In the genomic region with DNA sequence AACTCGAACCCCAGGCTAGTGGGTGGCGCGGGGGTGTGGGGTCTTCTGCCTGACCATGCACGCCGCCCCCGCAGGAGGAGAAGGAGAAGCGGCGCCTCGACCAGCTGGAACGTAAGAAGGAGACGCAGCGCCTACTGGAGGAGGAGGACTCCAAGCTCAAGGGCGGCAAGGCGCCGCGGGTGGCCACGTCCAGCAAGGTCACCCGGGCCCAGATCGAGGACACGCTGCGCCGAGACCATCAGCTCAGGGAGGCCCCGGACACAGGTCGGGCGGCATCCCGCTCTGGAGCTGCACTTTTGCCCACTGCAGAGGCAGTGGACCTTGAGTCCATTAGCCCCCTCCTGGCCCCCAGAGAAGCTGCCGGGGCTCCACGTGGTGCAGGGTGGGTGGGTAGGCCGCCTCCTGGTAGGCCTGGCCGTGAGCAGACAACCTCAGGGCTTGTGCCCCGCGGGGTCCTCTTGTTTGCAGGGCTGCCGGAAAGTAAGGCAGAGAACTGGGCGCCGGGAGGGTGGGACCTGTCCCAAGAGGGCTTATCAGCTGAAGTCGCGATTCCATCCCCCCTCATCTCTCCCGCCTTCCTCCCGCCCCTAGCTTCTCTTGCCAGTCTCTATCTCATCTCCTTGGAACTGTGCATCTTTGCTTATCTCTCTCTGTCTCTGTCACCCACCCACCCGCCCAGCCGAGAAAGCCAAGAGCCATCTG, we compare ENCODE assay signal across 1 cellular context.
A peak's percentile ranks its signal among the peaks of the same experiment; 100 is the strongest.
TF ChIP-seq lines count a peak whose summit lies in the region.

No MANE protein-coding gene starts in this region.

TF ChIP-seq in K562, 482 proteins besides CTCF, POLR2A, EP300 and RAD21 (continues in another document):
- TF ChIP-seq XRCC5 (IDR thresholded peaks at IDR 0.05; ENCODE audit: low read depth, low read length) (peak; percentile 85; the same call in 1 of the 2 replicates), SMARCE1 (IDR thresholded peaks at IDR 0.05) (peak; percentile 52; the same call in 1 of the 2 replicates), PHF8 (IDR thresholded peaks at IDR 0.05; ENCODE audit: borderline replicate concordance, low read length) (peak; percentile 50; the same call in 1 of the 2 replicates), ZNF184 (CRISPR knock-in tag; IDR thresholded peaks at IDR 0.05) (no peak), FOXK1 (CRISPR knock-in tag; IDR thresholded peaks at IDR 0.05; ENCODE audit: borderline replicate concordance) (no peak), SMAD2 (IDR thresholded peaks at IDR 0.05; ENCODE audit: low read depth, low read length) (no peak), CBFA2T3 (IDR thresholded peaks at IDR 0.05) (0 out of 2 replicates have a peak, but pooled peaks have one; percentile 6), L3MBTL2 (IDR thresholded peaks at IDR 0.05) (peak; percentile 92), SUPT5H (IDR thresholded peaks at IDR 0.05) (peak; percentile 40; the same call in 1 of the 2 replicates), KAT7 (CRISPR knock-in tag; IDR thresholded peaks at IDR 0.05; ENCODE audit: borderline replicate concordance) (peak; percentile 57; the same call in 1 of the 2 replicates), ZNF778 (CRISPR knock-in tag; IDR thresholded peaks at IDR 0.05) (no peak), ASH1L (IDR thresholded peaks at IDR 0.05; ENCODE audit: borderline replicate concordance, low read depth, partially characterized antibody) (no peak), FOXP1 (CRISPR knock-in tag; IDR thresholded peaks at IDR 0.05) (peak; percentile 57), MTA3 (IDR thresholded peaks at IDR 0.05; ENCODE audit: borderline replicate concordance) (peak; percentile 81), POLR2B (IDR thresholded peaks at IDR 0.05; ENCODE audit: low read depth, partially characterized antibody) (no peak), NR2C1 (IDR thresholded peaks at IDR 0.05) (0 out of 2 replicates have a peak, but pooled peaks have one; percentile 14), NR2C1 (tag; IDR thresholded peaks at IDR 0.05) (no peak), E2F3 (CRISPR knock-in tag; IDR thresholded peaks at IDR 0.05) (0 out of 2 replicates have a peak, but pooled peaks have one; percentile 34), HDAC8 (tag; IDR thresholded peaks at IDR 0.05) (0 out of 2 replicates have a peak, but pooled peaks have one; percentile 20), POLR2H (tag; IDR thresholded peaks at IDR 0.05; ENCODE audit: low read depth) (no peak), POLR2G (IDR thresholded peaks at IDR 0.05; ENCODE audit: low read depth, low read length) (peak; percentile 81), GABPB1 (CRISPR knock-in tag; IDR thresholded peaks at IDR 0.05) (peak; percentile 70; the same call in 1 of the 2 replicates), TEAD4 (IDR thresholded peaks at IDR 0.05; ENCODE audit: low read length) (0 out of 2 replicates have a peak, but pooled peaks have one; percentile 29), TEAD4 (CRISPR knock-in tag; IDR thresholded peaks at IDR 0.05; ENCODE audit: borderline replicate concordance) (no peak), NRF1 (conservative IDR thresholded peaks at IDR 0.05 in 1 of 2, IDR thresholded peaks at IDR 0.05 in 1 of 2) (peak; percentile 54 to 68), HDAC1 (IDR thresholded peaks at IDR 0.05) (peak in 1 of 2 experiments; percentile 51; a peak in 1 of 4 replicates), HNRNPLL (IDR thresholded peaks at IDR 0.05; ENCODE audit: low read depth, low read length, poor library complexity, severe bottlenecking) (peak; percentile 45), CREB1 (IDR thresholded peaks at IDR 0.05) (peak; percentile 32), CREB1 (CRISPR knock-in tag; IDR thresholded peaks at IDR 0.05) (peak; percentile 42; the same call in 1 of the 2 replicates), ZBTB17 (CRISPR knock-in tag; IDR thresholded peaks at IDR 0.05) (peak; percentile 59; the same call in 1 of the 2 replicates), GATAD2A (IDR thresholded peaks at IDR 0.05) (peak; percentile 13; the same call in 1 of the 2 replicates), TGIF2 (CRISPR knock-in tag; IDR thresholded peaks at IDR 0.05) (no peak), CCNT2 (IDR thresholded peaks at IDR 0.05; ENCODE audit: borderline replicate concordance, extremely low read depth, insufficient read length, low read depth, low read length) (peak; percentile 30), CBFB (CRISPR knock-in tag; IDR thresholded peaks at IDR 0.05) (no peak), PTTG1 (tag; IDR thresholded peaks at IDR 0.05; ENCODE audit: low read depth) (no peak), RHOXF2B (CRISPR knock-in tag; conservative IDR thresholded peaks at IDR 0.05) (no peak), DACH1 (IDR thresholded peaks at IDR 0.05; ENCODE audit: partially characterized antibody) (peak; percentile 56), NBN (IDR thresholded peaks at IDR 0.05; ENCODE audit: low read depth) (no peak), ZNF695 (CRISPR knock-in tag; IDR thresholded peaks at IDR 0.05) (0 out of 2 replicates have a peak, but pooled peaks have one; percentile 47), ZFX (CRISPR knock-in tag; IDR thresholded peaks at IDR 0.05) (peak; percentile 63; the same call in 1 of the 2 replicates), DNMT1 (IDR thresholded peaks at IDR 0.05) (no peak), JUND (IDR thresholded peaks at IDR 0.05; ENCODE audit: borderline replicate concordance, low read depth, low read length) (no peak), JUND (tag; IDR thresholded peaks at IDR 0.05; ENCODE audit: borderline replicate concordance, low read depth, low read length) (no peak; the same call in 2 of the 3 replicates), ZNF445 (CRISPR knock-in tag; IDR thresholded peaks at IDR 0.05; ENCODE audit: low read depth) (no peak), TRIM24 (IDR thresholded peaks at IDR 0.05) (no peak), LCOR (CRISPR knock-in tag; IDR thresholded peaks at IDR 0.05) (0 out of 2 replicates have a peak, but pooled peaks have one; percentile 26), RAD51 (IDR thresholded peaks at IDR 0.05; ENCODE audit: borderline replicate concordance, low read depth) (0 out of 2 replicates have a peak, but pooled peaks have one; percentile 15), EP400 (IDR thresholded peaks at IDR 0.05) (peak; percentile 89), KLF16 (IDR thresholded peaks at IDR 0.05) (peak; percentile 44; the same call in 1 of the 2 replicates), RBFOX2 (IDR thresholded peaks at IDR 0.05; ENCODE audit: low read depth, low read length) (peak; percentile 76)
- TF ChIP-seq, protein P1, sequence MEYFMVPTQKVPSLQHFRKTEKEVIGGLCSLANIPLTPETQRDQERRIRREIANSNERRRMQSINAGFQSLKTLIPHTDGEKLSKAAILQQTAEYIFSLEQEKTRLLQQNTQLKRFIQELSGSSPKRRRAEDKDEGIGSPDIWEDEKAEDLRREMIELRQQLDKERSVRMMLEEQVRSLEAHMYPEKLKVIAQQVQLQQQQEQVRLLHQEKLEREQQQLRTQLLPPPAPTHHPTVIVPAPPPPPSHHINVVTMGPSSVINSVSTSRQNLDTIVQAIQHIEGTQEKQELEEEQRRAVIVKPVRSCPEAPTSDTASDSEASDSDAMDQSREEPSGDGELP (CRISPR knock-in tag; IDR thresholded peaks at IDR 0.05; ENCODE audit: borderline replicate concordance), result peak; percentile 97
- TF ChIP-seq, protein P2, sequence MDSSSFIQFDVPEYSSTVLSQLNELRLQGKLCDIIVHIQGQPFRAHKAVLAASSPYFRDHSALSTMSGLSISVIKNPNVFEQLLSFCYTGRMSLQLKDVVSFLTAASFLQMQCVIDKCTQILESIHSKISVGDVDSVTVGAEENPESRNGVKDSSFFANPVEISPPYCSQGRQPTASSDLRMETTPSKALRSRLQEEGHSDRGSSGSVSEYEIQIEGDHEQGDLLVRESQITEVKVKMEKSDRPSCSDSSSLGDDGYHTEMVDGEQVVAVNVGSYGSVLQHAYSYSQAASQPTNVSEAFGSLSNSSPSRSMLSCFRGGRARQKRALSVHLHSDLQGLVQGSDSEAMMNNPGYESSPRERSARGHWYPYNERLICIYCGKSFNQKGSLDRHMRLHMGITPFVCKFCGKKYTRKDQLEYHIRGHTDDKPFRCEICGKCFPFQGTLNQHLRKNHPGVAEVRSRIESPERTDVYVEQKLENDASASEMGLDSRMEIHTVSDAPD (CRISPR knock-in tag; IDR thresholded peaks at IDR 0.05), result no peak
- TF ChIP-seq, protein P3, sequence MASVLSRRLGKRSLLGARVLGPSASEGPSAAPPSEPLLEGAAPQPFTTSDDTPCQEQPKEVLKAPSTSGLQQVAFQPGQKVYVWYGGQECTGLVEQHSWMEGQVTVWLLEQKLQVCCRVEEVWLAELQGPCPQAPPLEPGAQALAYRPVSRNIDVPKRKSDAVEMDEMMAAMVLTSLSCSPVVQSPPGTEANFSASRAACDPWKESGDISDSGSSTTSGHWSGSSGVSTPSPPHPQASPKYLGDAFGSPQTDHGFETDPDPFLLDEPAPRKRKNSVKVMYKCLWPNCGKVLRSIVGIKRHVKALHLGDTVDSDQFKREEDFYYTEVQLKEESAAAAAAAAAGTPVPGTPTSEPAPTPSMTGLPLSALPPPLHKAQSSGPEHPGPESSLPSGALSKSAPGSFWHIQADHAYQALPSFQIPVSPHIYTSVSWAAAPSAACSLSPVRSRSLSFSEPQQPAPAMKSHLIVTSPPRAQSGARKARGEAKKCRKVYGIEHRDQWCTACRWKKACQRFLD (CRISPR knock-in tag; IDR thresholded peaks at IDR 0.05), result peak; percentile 70
- TF ChIP-seq, protein P4, sequence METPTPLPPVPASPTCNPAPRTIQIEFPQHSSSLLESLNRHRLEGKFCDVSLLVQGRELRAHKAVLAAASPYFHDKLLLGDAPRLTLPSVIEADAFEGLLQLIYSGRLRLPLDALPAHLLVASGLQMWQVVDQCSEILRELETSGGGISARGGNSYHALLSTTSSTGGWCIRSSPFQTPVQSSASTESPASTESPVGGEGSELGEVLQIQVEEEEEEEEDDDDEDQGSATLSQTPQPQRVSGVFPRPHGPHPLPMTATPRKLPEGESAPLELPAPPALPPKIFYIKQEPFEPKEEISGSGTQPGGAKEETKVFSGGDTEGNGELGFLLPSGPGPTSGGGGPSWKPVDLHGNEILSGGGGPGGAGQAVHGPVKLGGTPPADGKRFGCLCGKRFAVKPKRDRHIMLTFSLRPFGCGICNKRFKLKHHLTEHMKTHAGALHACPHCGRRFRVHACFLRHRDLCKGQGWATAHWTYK (CRISPR knock-in tag; IDR thresholded peaks at IDR 0.05), result peak; percentile 55; the same call in 1 of the 2 replicates
- TF ChIP-seq, protein P5, sequence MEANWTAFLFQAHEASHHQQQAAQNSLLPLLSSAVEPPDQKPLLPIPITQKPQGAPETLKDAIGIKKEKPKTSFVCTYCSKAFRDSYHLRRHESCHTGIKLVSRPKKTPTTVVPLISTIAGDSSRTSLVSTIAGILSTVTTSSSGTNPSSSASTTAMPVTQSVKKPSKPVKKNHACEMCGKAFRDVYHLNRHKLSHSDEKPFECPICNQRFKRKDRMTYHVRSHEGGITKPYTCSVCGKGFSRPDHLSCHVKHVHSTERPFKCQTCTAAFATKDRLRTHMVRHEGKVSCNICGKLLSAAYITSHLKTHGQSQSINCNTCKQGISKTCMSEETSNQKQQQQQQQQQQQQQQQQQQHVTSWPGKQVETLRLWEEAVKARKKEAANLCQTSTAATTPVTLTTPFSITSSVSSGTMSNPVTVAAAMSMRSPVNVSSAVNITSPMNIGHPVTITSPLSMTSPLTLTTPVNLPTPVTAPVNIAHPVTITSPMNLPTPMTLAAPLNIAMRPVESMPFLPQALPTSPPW (CRISPR knock-in tag; IDR thresholded peaks at IDR 0.05), result peak; percentile 77
- TF ChIP-seq, protein P6, sequence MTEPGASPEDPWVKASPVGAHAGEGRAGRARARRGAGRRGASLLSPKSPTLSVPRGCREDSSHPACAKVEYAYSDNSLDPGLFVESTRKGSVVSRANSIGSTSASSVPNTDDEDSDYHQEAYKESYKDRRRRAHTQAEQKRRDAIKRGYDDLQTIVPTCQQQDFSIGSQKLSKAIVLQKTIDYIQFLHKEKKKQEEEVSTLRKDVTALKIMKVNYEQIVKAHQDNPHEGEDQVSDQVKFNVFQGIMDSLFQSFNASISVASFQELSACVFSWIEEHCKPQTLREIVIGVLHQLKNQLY (CRISPR knock-in tag; conservative IDR thresholded peaks at IDR 0.05), result 0 out of 4 replicates have a peak, but pooled peaks of 1 of the 2 experiments have one; percentile 43
- TF ChIP-seq, protein P7, sequence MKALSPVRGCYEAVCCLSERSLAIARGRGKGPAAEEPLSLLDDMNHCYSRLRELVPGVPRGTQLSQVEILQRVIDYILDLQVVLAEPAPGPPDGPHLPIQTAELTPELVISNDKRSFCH (CRISPR knock-in tag; IDR thresholded peaks at IDR 0.05), result no peak
- TF ChIP-seq, protein P7 (tag; IDR thresholded peaks at IDR 0.05), result 0 out of 2 replicates have a peak, but pooled peaks have one; percentile 32
- TF ChIP-seq, protein P8, sequence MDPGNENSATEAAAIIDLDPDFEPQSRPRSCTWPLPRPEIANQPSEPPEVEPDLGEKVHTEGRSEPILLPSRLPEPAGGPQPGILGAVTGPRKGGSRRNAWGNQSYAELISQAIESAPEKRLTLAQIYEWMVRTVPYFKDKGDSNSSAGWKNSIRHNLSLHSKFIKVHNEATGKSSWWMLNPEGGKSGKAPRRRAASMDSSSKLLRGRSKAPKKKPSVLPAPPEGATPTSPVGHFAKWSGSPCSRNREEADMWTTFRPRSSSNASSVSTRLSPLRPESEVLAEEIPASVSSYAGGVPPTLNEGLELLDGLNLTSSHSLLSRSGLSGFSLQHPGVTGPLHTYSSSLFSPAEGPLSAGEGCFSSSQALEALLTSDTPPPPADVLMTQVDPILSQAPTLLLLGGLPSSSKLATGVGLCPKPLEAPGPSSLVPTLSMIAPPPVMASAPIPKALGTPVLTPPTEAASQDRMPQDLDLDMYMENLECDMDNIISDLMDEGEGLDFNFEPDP (CRISPR knock-in tag; IDR thresholded peaks at IDR 0.05), result peak; percentile 57; the same call in 1 of the 2 replicates
- TF ChIP-seq, protein P9, sequence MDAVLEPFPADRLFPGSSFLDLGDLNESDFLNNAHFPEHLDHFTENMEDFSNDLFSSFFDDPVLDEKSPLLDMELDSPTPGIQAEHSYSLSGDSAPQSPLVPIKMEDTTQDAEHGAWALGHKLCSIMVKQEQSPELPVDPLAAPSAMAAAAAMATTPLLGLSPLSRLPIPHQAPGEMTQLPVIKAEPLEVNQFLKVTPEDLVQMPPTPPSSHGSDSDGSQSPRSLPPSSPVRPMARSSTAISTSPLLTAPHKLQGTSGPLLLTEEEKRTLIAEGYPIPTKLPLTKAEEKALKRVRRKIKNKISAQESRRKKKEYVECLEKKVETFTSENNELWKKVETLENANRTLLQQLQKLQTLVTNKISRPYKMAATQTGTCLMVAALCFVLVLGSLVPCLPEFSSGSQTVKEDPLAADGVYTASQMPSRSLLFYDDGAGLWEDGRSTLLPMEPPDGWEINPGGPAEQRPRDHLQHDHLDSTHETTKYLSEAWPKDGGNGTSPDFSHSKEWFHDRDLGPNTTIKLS (IDR thresholded peaks at IDR 0.05; ENCODE audit: borderline replicate concordance, low read depth), result peak; percentile 67; the same call in 1 of the 2 replicates
